8 cellular contexts compared by ENCODE assay signal in the genomic region with DNA sequence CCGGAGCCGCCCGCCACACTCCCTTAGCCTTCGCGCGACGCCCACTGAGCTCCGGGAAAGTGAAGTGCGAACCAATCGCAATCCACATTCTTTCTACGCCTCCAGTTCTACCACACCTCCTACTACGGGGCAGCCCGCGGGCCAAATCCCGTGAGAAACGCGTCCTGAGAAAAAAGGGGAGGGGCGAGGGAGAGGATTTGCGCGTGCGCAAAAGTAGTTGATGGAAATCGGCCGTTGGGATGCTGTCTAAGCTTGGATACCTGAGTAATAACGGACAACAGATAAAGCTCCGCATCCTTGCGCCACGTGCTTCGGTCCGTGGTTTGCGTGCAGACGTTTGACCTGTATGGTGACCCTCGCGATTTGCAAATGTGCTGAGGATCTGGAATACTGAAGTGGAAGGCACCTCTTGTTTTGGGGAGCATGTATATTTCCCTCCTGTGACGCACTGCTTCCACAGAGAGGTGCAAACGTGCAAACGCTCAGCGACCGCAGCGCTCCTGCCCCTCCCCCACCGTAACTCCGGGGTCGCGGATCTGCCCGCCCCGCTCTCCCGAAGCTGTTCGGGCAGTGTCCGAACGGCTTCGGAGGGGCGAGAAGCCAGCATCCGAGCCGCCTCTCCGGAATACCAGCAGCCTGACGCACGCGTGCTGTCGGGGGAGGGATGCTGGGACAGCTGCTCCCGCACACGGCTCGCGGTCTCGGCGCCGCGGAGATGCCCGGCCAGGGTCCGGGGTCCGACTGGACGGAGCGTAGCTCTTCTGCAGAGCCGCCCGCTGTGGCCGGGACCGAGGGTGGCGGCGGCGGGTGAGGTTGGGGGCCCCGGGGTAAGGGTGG. TPM values are rescaled to one million over a fixed set of nuclear protein-coding genes. Genes with fewer than 3 reads are reported as not detected.
A peak's percentile ranks its signal among the peaks of the same experiment; 100 is the strongest.
DNase-seq lines count a peak whose midpoint lies in the region; FAIRE-seq and TF ChIP-seq lines count a peak whose summit lies in the region.

A gene with protein sequence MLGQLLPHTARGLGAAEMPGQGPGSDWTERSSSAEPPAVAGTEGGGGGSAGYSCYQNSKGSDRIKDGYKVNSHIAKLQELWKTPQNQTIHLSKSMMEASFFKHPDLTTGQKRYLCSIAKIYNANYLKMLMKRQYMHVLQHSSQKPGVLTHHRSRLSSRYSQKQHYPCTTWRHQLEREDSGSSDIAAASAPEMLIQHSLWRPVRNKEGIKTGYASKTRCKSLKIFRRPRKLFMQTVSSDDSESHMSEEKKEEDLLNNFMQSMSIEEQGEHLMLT (plus strand): TSS at position 634 of the 837 bp plus-strand sequence. CDS start 31 bp downstream, at position 665.
A gene (minus strand): TSS at position 46 of the 837 bp plus-strand sequence. CDS start 54 bp downstream, outside the sequence.

- no peaks in the 10 kb centered on the region for H3K9me3 Mint-ChIP-seq in activated naive CD4-positive, alpha-beta T cell treated with anti-CD3 and anti-CD28 coated beads for 36 hours

- peak within 1 kb of the TSS; percentile 95 for H2BK120ac ChIP-seq in neuronal stem cell (ENCODE audit: low read depth, low read length)

- H4K91ac ChIP-seq in neuronal stem cell (ENCODE audit: low read depth, low read length, poor library complexity), result peak within 1 kb of the TSS; percentile 68

- WGBS in neuronal stem cell (ENCODE audit: extremely low coverage in 2 of 2, insufficient read length in 2 of 2, insufficient replicate concordance in 1 of 2), 2 donors, result no CpG with 5 or more reads among the region's 79 CpGs

- TF ChIP-seq CTCF in HFF-Myc (IDR thresholded peaks at IDR 0.05; ENCODE audit: low read depth, low read length, missing control alignments), result no peak

- no peaks in the 10 kb centered on the region for H3K9me3 ChIP-seq in neuronal stem cell (replicated peaks in 1 of 2; ENCODE audit: control insufficient read depth in 2 of 2, insufficient read depth in 1 of 2, low read depth in 1 of 2, low read length in 2 of 2)

- H3K4ac ChIP-seq in neuronal stem cell (ENCODE audit: low read length), result peak within 1 kb of the TSS; percentile 53

- H3K27ac ChIP-seq in neuronal stem cell (replicated peaks; ENCODE audit: low read length), result peak within 1 kb of the TSS; percentile 99
- H3K27ac ChIP-seq in substantia nigra (ENCODE audit: low read depth, low read length, poor library complexity, severe bottlenecking), result peak within 1 kb of the TSS; percentile 96

- H2AFZ ChIP-seq in neuronal stem cell (ENCODE audit: low read length), result peak within 1 kb of the TSS; percentile 100

- H3K18ac ChIP-seq in neuronal stem cell (ENCODE audit: low read length), result peak within 1 kb of the TSS; percentile 99

- CTCF ChIA-PET in activated naive CD4-positive, alpha-beta T cell treated with anti-CD3 and anti-CD28 coated beads for 36 hours (lab: Charles Lee), result interaction anchor here (0.6 to 2.8 kb wide), 18 partner anchors 9 to 366 kb away, joined by 3 to 36 read pairs (median 4); a partner anchor contains a TSS

- peaks cover 21% of the 10 kb centered on the region for H3K36me3 Mint-ChIP-seq in activated naive CD4-positive, alpha-beta T cell treated with anti-CD3 and anti-CD28 coated beads for 36 hours (ENCODE audit: low read depth)

- peak within 1 kb of the TSS; percentile 90 for H2BK12ac ChIP-seq in neuronal stem cell (ENCODE audit: low read length)

- H3K9ac ChIP-seq in neuronal stem cell (ENCODE audit: low read depth, low read length, poor library complexity), result peak within 1 kb of the TSS; percentile 95

- H3K27me3 ChIP-seq in neuronal stem cell (ENCODE audit: control insufficient read depth in 3 of 3, insufficient read depth in 3 of 3, low read depth in 1 of 3, low read length in 3 of 3), result no peaks in the 10 kb centered on the region

- H4K8ac ChIP-seq in neuronal stem cell (ENCODE audit: low read depth, low read length), result peak within 1 kb of the TSS; percentile 3

- H3K4me3 ChIP-seq in HFF-Myc (replicated peaks; ENCODE audit: low read depth, low read length) (peak within 1 kb of the TSS; percentile 73), neuronal stem cell (ENCODE audit: low read length in 2 of 2) (peak within 1 kb of the TSS; percentile 62 to 96)

- intact Hi-C loops in activated naive CD4-positive, alpha-beta T cell treated with anti-CD3 and anti-CD28 coated beads for 36 hours (cut with micrococcal nuclease), result loop anchor here (1.0 to 5.0 kb wide), 12 partner anchors 18 to 419 kb away; a partner anchor contains a TSS

- peaks cover 9 to 24% of the 10 kb centered on the region in 2 donors for H3K36me3 ChIP-seq in neuronal stem cell (replicated peaks in 1 of 2; ENCODE audit: control insufficient read depth in 2 of 2, insufficient read depth in 2 of 2, low read length in 2 of 2)

- peaks cover 10% of the 10 kb centered on the region for H3K79me1 ChIP-seq in neuronal stem cell (ENCODE audit: low read depth, low read length)

- no peak for FAIRE-seq in frontal cortex (lab: Jason Lieb, UNC)

- H3K27ac Mint-ChIP-seq in activated naive CD4-positive, alpha-beta T cell treated with anti-CD3 and anti-CD28 coated beads for 36 hours, result peak within 1 kb of the TSS; percentile 96

- H3K4me1 ChIP-seq in neuronal stem cell (ENCODE audit: control insufficient read depth in 2 of 2, insufficient read depth in 1 of 2, low read depth in 1 of 2, low read length in 2 of 2), result peaks cover 6 to 8% of the 10 kb centered on the region in 2 donors

- peak within 1 kb of the TSS; percentile 97 for H3K4me2 ChIP-seq in neuronal stem cell (ENCODE audit: insufficient read depth, low read length, poor library complexity, severe bottlenecking)

- H2BK15ac ChIP-seq in neuronal stem cell (ENCODE audit: low read length), result peak within 1 kb of the TSS; percentile 92

- H2AK5ac ChIP-seq in neuronal stem cell (ENCODE audit: low read depth, low read length), result peak within 1 kb of the TSS; percentile 75

- H3K4me1 Mint-ChIP-seq in activated naive CD4-positive, alpha-beta T cell treated with anti-CD3 and anti-CD28 coated beads for 36 hours (ENCODE audit: low read depth), result peaks cover 41% of the 10 kb centered on the region

- peak within 1 kb of the TSS; percentile 94 for H3K23ac ChIP-seq in neuronal stem cell (ENCODE audit: low read depth, low read length, poor library complexity)

- peak within 1 kb of the TSS; percentile 98 for H3K4me3 Mint-ChIP-seq in activated naive CD4-positive, alpha-beta T cell treated with anti-CD3 and anti-CD28 coated beads for 36 hours

- no peaks in the 10 kb centered on the region for H3K27me3 Mint-ChIP-seq in activated naive CD4-positive, alpha-beta T cell treated with anti-CD3 and anti-CD28 coated beads for 36 hours (ENCODE audit: low read depth)

- DNase-seq in GM03348 (ENCODE audit: low spot score), result peak; percentile 96
- peak; percentile 96 for DNase-seq in HFF-Myc (ENCODE audit: extremely low read depth, low read depth)
- peak; percentile 99 for DNase-seq in NAMALWA (ENCODE audit: low spot score)
- DNase-seq in SK-N-DZ (ENCODE audit: low spot score), result peak; percentile 99
- DNase-seq in activated naive CD4-positive, alpha-beta T cell treated with anti-CD3 and anti-CD28 coated beads for 36 hours, result peak; percentile 98
- DNase-seq in frontal cortex (ENCODE audit: low spot score in 2 of 2), result peak; percentile 91 to 92
- DNase-seq in neuronal stem cell (ENCODE audit: low spot score), result peak; percentile 99
- peak; percentile 76 to 96 (median 92) for DNase-seq in substantia nigra (lab: John Stamatoyannopoulos, UW)

- H2BK5ac ChIP-seq in neuronal stem cell (ENCODE audit: low read length), result peak within 1 kb of the TSS; percentile 100

- peak within 1 kb of the TSS; percentile 89 for H3K14ac ChIP-seq in neuronal stem cell (ENCODE audit: low read length)

RNA-seq across cellular contexts. Expression of the first gene that starts in this region (rescaled TPM):
- 118 and 149 TPM in 2 replicates for polyA plus RNA-seq in SK-N-DZ (2014; cell fraction: cytosol; rRNA removed)
- polyA plus RNA-seq in SK-N-DZ (2014; cell fraction: nucleus; rRNA removed), result 121 and 137 TPM in 2 replicates
- total RNA-seq in activated naive CD4-positive, alpha-beta T cell treated with anti-CD3 and anti-CD28 coated beads for 36 hours, result 10 to 100 TPM; 37.0 to 39.5 TPM
- total RNA-seq in frontal cortex, result 39.1 TPM
- 52.3 TPM for polyA plus RNA-seq in neuronal stem cell (2013, experiment 1 of 2)
- polyA plus RNA-seq in neuronal stem cell (2013, experiment 2 of 2), result 55.8 TPM

RNA-seq across cellular contexts. Expression of the second gene that starts in this region (rescaled TPM):
- polyA plus RNA-seq in SK-N-DZ (2014; cell fraction: cytosol; rRNA removed), result 49.2 and 55.9 TPM in 2 replicates
- polyA plus RNA-seq in SK-N-DZ (2014; cell fraction: nucleus; rRNA removed), result 30.3 and 55.0 TPM in 2 replicates
- total RNA-seq in activated naive CD4-positive, alpha-beta T cell treated with anti-CD3 and anti-CD28 coated beads for 36 hours, result 10 to 100 TPM; 58.2 to 59.8 TPM
- 21.6 TPM for total RNA-seq in frontal cortex
- 41.2 TPM for polyA plus RNA-seq in neuronal stem cell (2013, experiment 1 of 2)
- 43.3 TPM for polyA plus RNA-seq in neuronal stem cell (2013, experiment 2 of 2)

Comparison
In these comparisons a context has a peak if more than half of its experiments do, and no peak if none do; other contexts are left out.
1. Peak in every context shown above with its lines: DNase-seq, H3K4me3 ChIP-seq and H3K27ac ChIP-seq.